13 cellular contexts compared by ENCODE assay signal in the genomic region with DNA sequence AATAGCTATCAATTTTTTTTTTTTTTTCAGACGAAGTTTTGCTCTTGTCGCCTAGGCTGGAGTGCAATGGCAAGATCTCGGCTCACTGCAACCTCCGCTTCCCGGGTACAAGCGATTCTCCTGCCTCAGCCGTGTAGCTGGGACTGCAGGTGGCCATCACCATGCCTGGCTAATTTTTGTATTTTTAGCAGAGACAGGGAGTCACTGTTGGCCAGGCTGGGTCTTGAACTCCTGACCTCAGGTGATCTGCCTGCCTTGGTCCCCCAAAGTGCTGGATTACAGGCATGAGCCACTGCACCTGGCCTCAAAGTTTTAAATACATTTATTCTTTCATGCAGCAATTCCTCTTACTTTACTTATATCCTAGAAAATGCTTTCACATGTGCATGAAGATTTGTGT. TPM values are rescaled to one million over a fixed set of nuclear protein-coding genes. Genes with fewer than 3 reads are reported as not detected.
DNase-seq lines count a peak whose midpoint lies in the region; ATAC-seq, FAIRE-seq and TF ChIP-seq lines count a peak whose summit lies in the region.
"Had no signal": no experiment of that assay in that cellular context is flagged by ENCODE, and none has a peak within 500 bp of the region (broad histone marks: within the 10 kb centered on the region; RNA-seq: fewer than 3 reads in every experiment).

No MANE protein-coding gene starts in this region.

- no peak for FAIRE-seq in H54 (lab: Jason Lieb, UNC)
- FAIRE-seq: colon had no signal

- TF ChIP-seq CTCF in DOHH2 (IDR thresholded peaks at IDR 0.05; ENCODE audit: low read depth, low read length, poor library complexity, severe bottlenecking) (no peak), prostate gland (IDR thresholded peaks at IDR 0.05) (no peak)

- no peak for DNase-seq in activated T-helper 2 cell treated with anti-CD3 and anti-CD28 coated beads, Interferon-gamma antibody, Interleukin-2, Interleukin-4, amounts not matched to agents 10 μg/mL and 5 μg/mL and 100 μg/mL, durations not matched to agents 14 hours and 24 hours and 36 hours (ENCODE audit: low spot score)
- DNase-seq in prostate gland (ENCODE audit: low spot score): no peak
- DNase-seq in cerebellar cortex (ENCODE audit: low spot score): no peak
- no peak for DNase-seq in SKM-1 treated with dmso at 0.1 percent for 144 hours (lab: John Stamatoyannopoulos, UW; ENCODE audit: unreplicated experiment)
- no peak for DNase-seq in H54 (ENCODE audit: insufficient read length, low spot score)
- DNase-seq: NCI-H1417 treated with DMSO at 0.1 percent for 48 hours had no signal

- WGBS in prostate gland: 92% methylated on average over 7 of the region's 7 CpGs

- no peaks in the 10 kb centered on the region for H3K27me3 Mint-ChIP-seq in activated T-helper 2 cell treated with anti-CD3 and anti-CD28 coated beads, Interferon-gamma antibody, Interleukin-2, Interleukin-4, amounts not matched to agents 10 μg/mL and 5 μg/mL and 100 μg/mL, durations not matched to agents 14 hours and 24 hours and 36 hours (ENCODE audit: low read depth)

- H3K27ac Mint-ChIP-seq in activated T-helper 2 cell treated with anti-CD3 and anti-CD28 coated beads, Interferon-gamma antibody, Interleukin-2, Interleukin-4, amounts not matched to agents 10 μg/mL and 5 μg/mL and 100 μg/mL, durations not matched to agents 14 hours and 24 hours and 36 hours: peak overlapping the region; percentile 97

- H3K27ac ChIP-seq in DOHH2 (ENCODE audit: low read depth, low read length) (peak overlapping the region; percentile 76), prostate gland (peak overlapping the region; percentile 58 to 79)

- H3K4me3 ChIP-seq in DOHH2 (ENCODE audit: low read length): peak overlapping the region; percentile 58
- H3K4me3 ChIP-seq in prostate gland: no peak overlapping the region
- H3K4me3 ChIP-seq: mucosa of descending colon had no signal

- H4K20me1 ChIP-seq in DOHH2 (ENCODE audit: control insufficient read depth, insufficient read depth, low read depth, low read length): no peaks in the 10 kb centered on the region

- H3F3A ChIP-seq in DOHH2 (ENCODE audit: control insufficient read depth, insufficient read depth): peaks cover 22% of the 10 kb centered on the region

- H3K9me3 Mint-ChIP-seq in activated T-helper 2 cell treated with anti-CD3 and anti-CD28 coated beads, Interferon-gamma antibody, Interleukin-2, Interleukin-4, amounts not matched to agents 10 μg/mL and 5 μg/mL and 100 μg/mL, durations not matched to agents 14 hours and 24 hours and 36 hours: peaks cover 6% of the 10 kb centered on the region
- H3K9me3 Mint-ChIP-seq: WTC11 had no signal

- peak; percentile 3 for ATAC-seq in HG03103 (IDR thresholded peaks at IDR 0.05; ENCODE audit: low read depth, unreplicated experiment)
- ATAC-seq: HCT116, Right ventricle myocardium inferior had no signal

- H3K79me2 ChIP-seq in DOHH2 (ENCODE audit: control insufficient read depth, low read length): peaks cover 37% of the 10 kb centered on the region

- H3K27me3 ChIP-seq in DOHH2 (ENCODE audit: control insufficient read depth, low read length) (no peaks in the 10 kb centered on the region), prostate gland (replicated peaks; ENCODE audit: insufficient read depth) (no peaks in the 10 kb centered on the region)

- peaks cover 55% of the 10 kb centered on the region for H3K36me3 ChIP-seq in DOHH2 (ENCODE audit: control insufficient read depth, low read length)
- no peaks in the 10 kb centered on the region for H3K36me3 ChIP-seq in prostate gland

- H3K9me2 ChIP-seq in DOHH2 (replicated peaks; ENCODE audit: control insufficient read depth, low read length): no peaks in the 10 kb centered on the region

- H3K9me3 ChIP-seq in DOHH2 (ENCODE audit: control insufficient read depth, insufficient read depth, low read length) (no peaks in the 10 kb centered on the region), prostate gland (no peaks in the 10 kb centered on the region)
- H3K9me3 ChIP-seq: mucosa of descending colon had no signal

- H3K4me1 ChIP-seq in DOHH2 (ENCODE audit: control insufficient read depth, low read length): peaks cover 85% of the 10 kb centered on the region
- H3K4me1 ChIP-seq in prostate gland (replicated peaks): peaks cover 24% of the 10 kb centered on the region

- peak overlapping the region; percentile 74 for H3K4me3 Mint-ChIP-seq in activated T-helper 2 cell treated with anti-CD3 and anti-CD28 coated beads, Interferon-gamma antibody, Interleukin-2, Interleukin-4, amounts not matched to agents 10 μg/mL and 5 μg/mL and 100 μg/mL, durations not matched to agents 14 hours and 24 hours and 36 hours (ENCODE audit: low read depth)
- H3K4me3 Mint-ChIP-seq: WTC11 had no signal

- H3K36me3 Mint-ChIP-seq in activated T-helper 2 cell treated with anti-CD3 and anti-CD28 coated beads, Interferon-gamma antibody, Interleukin-2, Interleukin-4, amounts not matched to agents 10 μg/mL and 5 μg/mL and 100 μg/mL, durations not matched to agents 14 hours and 24 hours and 36 hours (ENCODE audit: low read depth): peaks cover 62% of the 10 kb centered on the region

- H3K4me2 ChIP-seq in DOHH2 (ENCODE audit: low read length): peak overlapping the region; percentile 72

- H3K4me1 Mint-ChIP-seq in activated T-helper 2 cell treated with anti-CD3 and anti-CD28 coated beads, Interferon-gamma antibody, Interleukin-2, Interleukin-4, amounts not matched to agents 10 μg/mL and 5 μg/mL and 100 μg/mL, durations not matched to agents 14 hours and 24 hours and 36 hours (ENCODE audit: low read depth): peaks cover 66% of the 10 kb centered on the region

- TF ChIP-seq POLR2A in prostate gland (IDR thresholded peaks at IDR 0.05): no peak
- no peak for TF ChIP-seq POLR2A in H54 (IDR thresholded peaks at IDR 0.05; ENCODE audit: low read depth, low read length)

- intact Hi-C loops in activated T-helper 2 cell treated with anti-CD3 and anti-CD28 coated beads, Interferon-gamma antibody, Interleukin-2, Interleukin-4, amounts not matched to agents 10 μg/mL and 5 μg/mL and 100 μg/mL, durations not matched to agents 14 hours and 24 hours and 36 hours (cut with micrococcal nuclease): loop anchor here (5.0 to 10.0 kb wide), 4 partner anchors 44 to 177 kb away; a partner anchor contains a TSS
- intact Hi-C loops in prostate gland (cut with DNase I): no loop called here

RNA-seq across cellular contexts. Expression of a gene that starts 17.6 kb away (rescaled TPM):
- 37.7 and 41.5 TPM in 2 replicates for total RNA-seq in activated T-helper 2 cell treated with anti-CD3 and anti-CD28 coated beads, Interferon-gamma antibody, Interleukin-2, Interleukin-4, amounts not matched to agents 10 μg/mL and 5 μg/mL and 100 μg/mL, durations not matched to agents 14 hours and 24 hours and 36 hours
- 10 to 100 TPM; 23.4 to 24.3 TPM for total RNA-seq in prostate gland

RNA-seq across cellular contexts. Expression of a gene that starts 44.9 kb away (rescaled TPM):
- total RNA-seq in activated T-helper 2 cell treated with anti-CD3 and anti-CD28 coated beads, Interferon-gamma antibody, Interleukin-2, Interleukin-4, amounts not matched to agents 10 μg/mL and 5 μg/mL and 100 μg/mL, durations not matched to agents 14 hours and 24 hours and 36 hours: 63.4 and 64.7 TPM in 2 replicates
- 100 to 1,000 TPM; 160 to 318 TPM for total RNA-seq in prostate gland
